Comparison of ENCODE assay signal across 16 cellular contexts in the genomic region with DNA sequence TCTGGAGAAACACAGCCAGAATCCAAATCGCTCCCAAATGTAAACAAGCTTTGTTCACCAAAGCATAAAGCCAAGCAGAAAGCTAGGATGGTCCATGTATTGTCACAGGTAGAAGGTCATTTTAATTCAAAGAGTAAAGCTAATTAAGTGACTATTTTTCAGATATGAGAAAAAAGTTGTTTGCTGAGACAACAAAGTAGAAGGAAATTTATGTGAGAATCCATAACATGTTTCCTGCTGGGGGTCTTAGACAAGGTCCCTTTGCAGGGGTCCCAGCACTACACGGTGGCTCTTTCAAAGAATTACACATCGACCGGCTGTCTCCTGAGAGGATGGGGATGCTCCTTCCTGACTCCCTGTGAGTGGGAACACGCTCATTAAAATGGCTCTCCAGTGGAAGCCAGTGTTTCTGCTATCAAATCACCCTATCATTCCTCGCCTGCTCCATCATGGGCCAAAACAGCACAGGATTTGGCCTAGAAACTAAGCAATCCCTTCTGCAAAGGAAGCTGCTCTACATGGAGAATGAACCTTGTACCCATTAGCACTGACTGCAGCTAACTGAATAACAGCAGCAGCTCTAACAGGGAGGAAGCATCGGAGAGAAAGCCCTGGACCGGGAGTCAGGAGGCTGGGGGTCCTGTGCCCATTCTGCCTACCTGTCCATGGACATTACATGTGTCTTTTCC.
"Had no signal": no experiment of that assay in that cellular context is flagged by ENCODE, and none has a peak within 500 bp of the region (broad histone marks: within the 10 kb centered on the region; RNA-seq: fewer than 3 reads in every experiment).

No MANE protein-coding gene starts in this region.

- FAIRE-seq: kidney had no signal

- ATAC-seq: foreskin keratinocyte; lower lobe of right lung; stimulated activated naive CD8-positive, alpha-beta T cell treated with anti-CD3 and anti-CD28 coated beads, Interleukin-15, Interleukin-2, amounts not matched to agents 100 U/mL and 50 U/mL, for 24 hours; upper lobe of right lung had no signal

- H3K36me3 ChIP-seq: lower lobe of right lung, neutrophil, ovary, right atrium auricular region, tibial artery, upper lobe of right lung, vagina had no signal

- H3K4me3 Mint-ChIP-seq: memory B cell, naive B cell, nephron progenitor cell had no signal

- H3K9me3 Mint-ChIP-seq: memory B cell, naive B cell, nephron progenitor cell had no signal

- H3K27ac Mint-ChIP-seq: memory B cell had no signal

- H3K27me3 ChIP-seq: foreskin keratinocyte, neutrophil, ovary, right atrium auricular region, tibial artery, upper lobe of right lung, vagina had no signal

- H3K4me1 ChIP-seq: foreskin keratinocyte, tibial artery, upper lobe of right lung, vagina had no signal

- H3K4me2 ChIP-seq: smooth muscle cell had no signal

- H3K4me3 ChIP-seq: lower lobe of right lung, ovary, right atrium auricular region, smooth muscle cell, tibial artery, upper lobe of right lung, vagina had no signal

- H3K36me3 Mint-ChIP-seq: memory B cell, naive B cell had no signal

- H3K9me3 ChIP-seq: lower lobe of right lung, neutrophil, ovary, right atrium auricular region, tibial artery, upper lobe of right lung, vagina had no signal

- H3K27ac ChIP-seq: foreskin keratinocyte, lower lobe of right lung, neutrophil, ovary, right atrium auricular region, tibial artery, upper lobe of right lung, vagina had no signal

- DNase-seq: kidney; lower lobe of right lung; midbrain; naive B cell; nephron progenitor cell; ovary; stimulated activated CD4-positive, alpha-beta T cell treated with anti-CD3 and anti-CD28 coated beads, Interleukin-2, amount 100 ng/mL, for 48 hours; stimulated activated naive CD8-positive, alpha-beta T cell treated with anti-CD3 and anti-CD28 coated beads, Interleukin-15, Interleukin-2, amounts not matched to agents 100 U/mL and 50 U/mL, for 24 hours; tibial artery; upper lobe of right lung had no signal
